Comparison of ENCODE assay signal across 18 cellular contexts in the genomic region with DNA sequence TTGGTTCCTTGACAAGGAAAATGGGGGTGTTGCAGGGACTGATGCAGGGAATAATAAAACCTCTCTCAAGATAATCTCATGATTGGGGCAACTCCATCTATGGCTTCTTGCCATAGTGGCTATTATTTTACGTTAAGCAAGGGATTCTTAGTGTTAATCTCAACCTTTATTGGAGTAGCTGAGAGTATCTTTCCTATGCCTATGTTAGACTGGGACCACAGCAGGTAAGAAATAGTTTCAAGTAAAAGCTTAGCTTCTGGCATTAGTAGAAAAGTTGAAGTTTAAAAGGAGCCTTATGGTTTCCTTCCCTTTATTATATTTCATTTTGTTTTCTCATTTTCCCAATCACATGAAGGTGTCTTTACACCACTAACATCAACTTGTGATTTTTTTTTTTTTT. TPM values are rescaled to one million over a fixed set of nuclear protein-coding genes. Genes with fewer than 3 reads are reported as not detected.
A peak's percentile ranks its signal among the peaks of the same experiment; 100 is the strongest.
DNase-seq lines count a peak whose midpoint lies in the region; ATAC-seq and TF ChIP-seq lines count a peak whose summit lies in the region.
"Had no signal": no experiment of that assay in that cellular context is flagged by ENCODE, and none has a peak within 500 bp of the region (broad histone marks: within the 10 kb centered on the region; RNA-seq: fewer than 3 reads in every experiment).

No MANE protein-coding gene starts in this region.

- WGBS in H9 (ENCODE audit: extremely low coverage, insufficient read length, low lambda C conversion rate): no CpG with 5 or more reads among the region's 1 CpG

- H3K4me2 ChIP-seq in H9 (ENCODE audit: insufficient read depth, insufficient read length, low read length) (no peak overlapping the region), Karpas-422 (ENCODE audit: low read depth, low read length, poor library complexity, severe bottlenecking) (no peak overlapping the region)
- H3K4me2 ChIP-seq: GM23338 had no signal

- H3K27ac Mint-ChIP-seq in activated naive CD8-positive, alpha-beta T cell: peak overlapping the region; percentile 30
- no peak overlapping the region for H3K27ac Mint-ChIP-seq in activated naive CD8-positive, alpha-beta T cell treated with anti-CD3 and anti-CD28 coated beads, Interleukin-2, amount 50 U/mL, for 24 hours
- H3K27ac Mint-ChIP-seq in Caco-2 (ENCODE audit: unreplicated experiment) (peak overlapping the region; percentile 42), H9 (peak overlapping the region in 2 of 3 experiments; percentile 27 to 32; a peak in 1 of 7 replicates), WTC11 (peak overlapping the region; percentile 43; the same call in 1 of the 2 replicates)
- H3K27ac Mint-ChIP-seq: GM23338 had no signal

- intact Hi-C loops in Caco-2 (cut with micrococcal nuclease; ENCODE audit: unreplicated experiment): no loop called here

- peaks cover 26% of the 10 kb centered on the region for H3K36me3 Mint-ChIP-seq in activated naive CD8-positive, alpha-beta T cell
- peaks cover 83% of the 10 kb centered on the region for H3K36me3 Mint-ChIP-seq in activated naive CD8-positive, alpha-beta T cell treated with anti-CD3 and anti-CD28 coated beads, Interleukin-2, amount 50 U/mL, for 24 hours (ENCODE audit: low read depth)
- H3K36me3 Mint-ChIP-seq in Caco-2 (ENCODE audit: insufficient read depth, unreplicated experiment): peaks cover 98% of the 10 kb centered on the region
- peaks cover 46 to 65% (median 53%) of the 10 kb centered on the region in 3 experiments for H3K36me3 Mint-ChIP-seq in H9 (ENCODE audit: insufficient read depth in 1 of 3, low read depth in 3 of 3)
- H3K36me3 Mint-ChIP-seq in WTC11: peaks cover 37% of the 10 kb centered on the region

- no peak overlapping the region for H3K23ac ChIP-seq in H9 (ENCODE audit: insufficient read length, low read depth, low read length)

- no peak overlapping the region for H4K91ac ChIP-seq in H9 (ENCODE audit: insufficient read length, low read depth, low read length)

- H3T11ph ChIP-seq in H9 (ENCODE audit: low read length): no peak overlapping the region

- H3K9me3 ChIP-seq in Caco-2 (no peaks in the 10 kb centered on the region), H9 (ENCODE audit: control insufficient read depth, low read depth, low read length) (no peaks in the 10 kb centered on the region), Karpas-422 (ENCODE audit: low read length) (no peaks in the 10 kb centered on the region)
- H3K9me3 ChIP-seq: HAP-1 had no signal

- H3K27ac ChIP-seq in H9 (ENCODE audit: insufficient read length, low read depth, low read length) (no peak overlapping the region), Karpas-422 (ENCODE audit: low read length) (no peak overlapping the region)

- no peak overlapping the region for H3K9ac ChIP-seq in H9 (ENCODE audit: extremely low read depth, insufficient read length, low read length)
- no peak overlapping the region for H3K9ac ChIP-seq in Karpas-422 (ENCODE audit: low read length)

- H3K23me2 ChIP-seq in H9 (ENCODE audit: insufficient read length, low read depth, low read length, poor library complexity, severe bottlenecking): no peaks in the 10 kb centered on the region

- H3K4me3 ChIP-seq in Caco-2 (ENCODE audit: low read depth, low read length): no peak overlapping the region
- no peak overlapping the region for H3K4me3 ChIP-seq in Karpas-422 (ENCODE audit: low read length)
- H3K4me3 ChIP-seq: GM12878, GM23338, HAP-1 had no signal

- ATAC-seq in activated naive CD8-positive, alpha-beta T cell treated with anti-CD3 and anti-CD28 coated beads, Interleukin-2, amount 50 U/mL, for 24 hours: no peak
- ATAC-seq in WTC11: no peak
- ATAC-seq: GM12878, GM23338 had no signal

- H3K56ac ChIP-seq in H9 (ENCODE audit: insufficient read length, low read depth, low read length): no peak overlapping the region

- H2BK12ac ChIP-seq in H9 (ENCODE audit: insufficient read length, low read depth, low read length): no peak overlapping the region

- H2AFZ ChIP-seq in H9 (ENCODE audit: low read length): no peak overlapping the region
- H2AFZ ChIP-seq in Karpas-422 (ENCODE audit: low read length): no peak overlapping the region
- H2AFZ ChIP-seq: GM23338 had no signal

- DNase-seq in activated naive CD8-positive, alpha-beta T cell treated with anti-CD3 and anti-CD28 coated beads, Interleukin-2, amount 50 U/mL, for 24 hours: no peak
- DNase-seq in Caco-2 (no peak), H9 (no peak), WTC11 (ENCODE audit: low spot score) (no peak), NCI-H345 treated with DMSO at 0.1 percent for 48 hours (lab: John Stamatoyannopoulos, UW; ENCODE audit: unreplicated experiment) (no peak), Karpas-422 (no peak)
- no peak for DNase-seq in stimulated activated CD8-positive, alpha-beta memory T cell treated with anti-CD3 and anti-CD28 coated beads, Interleukin-4, amount 100 ng/mL, for 48 hours
- DNase-seq: C1 segment of cervical spinal cord; CD4-positive, alpha-beta memory T cell; COR-L47; DMS153; DMS79; EL; GDM1 had no signal

- H2AK5ac ChIP-seq in H9 (ENCODE audit: insufficient read length, low read length): no peak overlapping the region

- CTCF ChIA-PET in Caco-2 (lab: Charles Lee): no interaction called here
- CTCF ChIA-PET in WTC11 (lab: Charles Lee): no interaction called here

- H3K36me3 ChIP-seq in Caco-2 (ENCODE audit: control insufficient read depth, insufficient read depth, low read length): no peaks in the 10 kb centered on the region; the same call in 1 of the 2 replicates
- H3K36me3 ChIP-seq in Karpas-422 (ENCODE audit: insufficient read depth, low read length): peaks cover 32% of the 10 kb centered on the region

- no peaks in the 10 kb centered on the region for H3K27me3 Mint-ChIP-seq in activated naive CD8-positive, alpha-beta T cell
- no peaks in the 10 kb centered on the region for H3K27me3 Mint-ChIP-seq in activated naive CD8-positive, alpha-beta T cell treated with anti-CD3 and anti-CD28 coated beads, Interleukin-2, amount 50 U/mL, for 24 hours
- no peaks in the 10 kb centered on the region for H3K27me3 Mint-ChIP-seq in Caco-2 (ENCODE audit: insufficient read depth, unreplicated experiment)
- no peaks in the 10 kb centered on the region for H3K27me3 Mint-ChIP-seq in H9 (ENCODE audit: low read depth)
- no peaks in the 10 kb centered on the region for H3K27me3 Mint-ChIP-seq in WTC11 (ENCODE audit: low read depth)
- H3K27me3 Mint-ChIP-seq: CD4-positive, alpha-beta memory T cell had no signal

- H2BK120ac ChIP-seq in H9 (ENCODE audit: low read depth, low read length, poor library complexity, severe bottlenecking): no peak overlapping the region

- no peaks in the 10 kb centered on the region for H3K9me2 ChIP-seq in Karpas-422 (replicated peaks; ENCODE audit: insufficient read depth, low read length)

- H3K9me3 Mint-ChIP-seq in activated naive CD8-positive, alpha-beta T cell (ENCODE audit: low read depth): no peaks in the 10 kb centered on the region
- H3K9me3 Mint-ChIP-seq in activated naive CD8-positive, alpha-beta T cell treated with anti-CD3 and anti-CD28 coated beads, Interleukin-2, amount 50 U/mL, for 24 hours: no peaks in the 10 kb centered on the region
- no peaks in the 10 kb centered on the region for H3K9me3 Mint-ChIP-seq in Caco-2 (ENCODE audit: unreplicated experiment)
- H3K9me3 Mint-ChIP-seq in H9: no peaks in the 10 kb centered on the region
- H3K9me3 Mint-ChIP-seq in WTC11: no peaks in the 10 kb centered on the region
- H3K9me3 Mint-ChIP-seq: CD4-positive, alpha-beta memory T cell; GM23338 had no signal

- H3K27me3 ChIP-seq in Caco-2 (replicated peaks; ENCODE audit: control insufficient read depth, insufficient read depth, low read length) (no peaks in the 10 kb centered on the region), H9 (ENCODE audit: insufficient read depth, low read length) (no peaks in the 10 kb centered on the region), Karpas-422 (ENCODE audit: low read length) (no peaks in the 10 kb centered on the region)

- H4K5ac ChIP-seq in H9 (ENCODE audit: insufficient read length, low read depth, low read length): no peak overlapping the region

- H2BK15ac ChIP-seq in H9 (ENCODE audit: low read depth, low read length): no peak overlapping the region

- no peak overlapping the region for H4K8ac ChIP-seq in H9 (replicated peaks; ENCODE audit: insufficient read length, low read depth, low read length)

- no peak overlapping the region for H2BK20ac ChIP-seq in H9 (ENCODE audit: low read depth, low read length, poor library complexity, severe bottlenecking)

- TF ChIP-seq CTCF in Caco-2 (IDR thresholded peaks at IDR 0.05; ENCODE audit: insufficient read depth in 1 of 2, low read depth in 1 of 2, low read length in 1 of 2, severe bottlenecking in 1 of 2, unreplicated experiment in 1 of 2) (no peak), H9 (conservative IDR thresholded peaks at IDR 0.05) (no peak), WTC11 (IDR thresholded peaks at IDR 0.05) (no peak)

- no TSS peak for BruUV-seq in Caco-2 (replicated peaks; lab: Mats Ljungman, UMichigan)

- peaks cover 2% of the 10 kb centered on the region for H4K20me1 ChIP-seq in H9 (ENCODE audit: control insufficient read depth, insufficient read depth, insufficient read length)
- H4K20me1 ChIP-seq in Karpas-422 (ENCODE audit: insufficient read depth, low read depth, low read length): peaks cover 88% of the 10 kb centered on the region

- peaks cover 63% of the 10 kb centered on the region for H3K4me1 Mint-ChIP-seq in activated naive CD8-positive, alpha-beta T cell (ENCODE audit: low read depth)
- H3K4me1 Mint-ChIP-seq in activated naive CD8-positive, alpha-beta T cell treated with anti-CD3 and anti-CD28 coated beads, Interleukin-2, amount 50 U/mL, for 24 hours: peaks cover 60% of the 10 kb centered on the region
- H3K4me1 Mint-ChIP-seq in Caco-2 (ENCODE audit: low read depth, unreplicated experiment): peaks cover 48% of the 10 kb centered on the region
- peaks cover 65 to 74% of the 10 kb centered on the region in 2 experiments for H3K4me1 Mint-ChIP-seq in H9
- peaks cover 85% of the 10 kb centered on the region for H3K4me1 Mint-ChIP-seq in WTC11

- H3K14ac ChIP-seq in H9 (ENCODE audit: insufficient read depth, low read length): no peak overlapping the region

- H3K4ac ChIP-seq in H9 (ENCODE audit: low read depth, low read length): no peak overlapping the region

- POLR2A ChIA-PET in Caco-2 (lab: Charles Lee): no interaction called here
- POLR2A ChIA-PET in WTC11 (lab: Charles Lee): interaction anchor here (0.6 to 0.7 kb wide), 3 partner anchors 61 to 695 kb away, joined by 3 to 7 read pairs (median 6); no protein-coding TSS in a partner anchor

- no peak overlapping the region for H2BK5ac ChIP-seq in H9 (ENCODE audit: insufficient read length, low read length)

- no peak overlapping the region for H3K4me3 Mint-ChIP-seq in activated naive CD8-positive, alpha-beta T cell
- H3K4me3 Mint-ChIP-seq in activated naive CD8-positive, alpha-beta T cell treated with anti-CD3 and anti-CD28 coated beads, Interleukin-2, amount 50 U/mL, for 24 hours: no peak overlapping the region
- no peak overlapping the region for H3K4me3 Mint-ChIP-seq in Caco-2 (ENCODE audit: unreplicated experiment)
- H3K4me3 Mint-ChIP-seq in H9: no peak overlapping the region
- H3K4me3 Mint-ChIP-seq in WTC11: no peak overlapping the region
- H3K4me3 Mint-ChIP-seq: CD4-positive, alpha-beta memory T cell; GM23338 had no signal

- H3K4me1 ChIP-seq in Caco-2 (peaks cover 18% of the 10 kb centered on the region), H9 (ENCODE audit: insufficient read depth, low read length) (peaks cover 2% of the 10 kb centered on the region; the same call in 1 of the 2 replicates), Karpas-422 (ENCODE audit: low read length) (no peaks in the 10 kb centered on the region; the same call in 1 of the 2 replicates)
- H3K4me1 ChIP-seq: HAP-1 had no signal

- H3K79me2 ChIP-seq in H9 (ENCODE audit: insufficient read depth, low read length) (peaks cover 94% of the 10 kb centered on the region), Karpas-422 (ENCODE audit: low read length) (peaks cover 100% of the 10 kb centered on the region)

- no peaks in the 10 kb centered on the region for H3K79me1 ChIP-seq in H9 (ENCODE audit: insufficient read depth, low read depth, low read length, poor library complexity, severe bottlenecking)

- H3K18ac ChIP-seq in H9 (ENCODE audit: insufficient read length, low read depth, low read length): no peak overlapping the region

RNA-seq across cellular contexts. Expression of a gene that starts 16.7 kb away (rescaled TPM):
- total RNA-seq in Caco-2 (2022) (286 and 319 TPM in 2 replicates), H9 (2021) (497 and 501 TPM in 2 replicates), WTC11 (2021) (407 to 438 TPM (median 424 TPM) in 3 replicates)
- 73.7 and 117 TPM in 2 replicates for total RNA-seq in Karpas-422 (2014; rRNA removed; shearing (Covaris generic); ENCODE audit: low replicate concordance)
